In the genomic region with DNA sequence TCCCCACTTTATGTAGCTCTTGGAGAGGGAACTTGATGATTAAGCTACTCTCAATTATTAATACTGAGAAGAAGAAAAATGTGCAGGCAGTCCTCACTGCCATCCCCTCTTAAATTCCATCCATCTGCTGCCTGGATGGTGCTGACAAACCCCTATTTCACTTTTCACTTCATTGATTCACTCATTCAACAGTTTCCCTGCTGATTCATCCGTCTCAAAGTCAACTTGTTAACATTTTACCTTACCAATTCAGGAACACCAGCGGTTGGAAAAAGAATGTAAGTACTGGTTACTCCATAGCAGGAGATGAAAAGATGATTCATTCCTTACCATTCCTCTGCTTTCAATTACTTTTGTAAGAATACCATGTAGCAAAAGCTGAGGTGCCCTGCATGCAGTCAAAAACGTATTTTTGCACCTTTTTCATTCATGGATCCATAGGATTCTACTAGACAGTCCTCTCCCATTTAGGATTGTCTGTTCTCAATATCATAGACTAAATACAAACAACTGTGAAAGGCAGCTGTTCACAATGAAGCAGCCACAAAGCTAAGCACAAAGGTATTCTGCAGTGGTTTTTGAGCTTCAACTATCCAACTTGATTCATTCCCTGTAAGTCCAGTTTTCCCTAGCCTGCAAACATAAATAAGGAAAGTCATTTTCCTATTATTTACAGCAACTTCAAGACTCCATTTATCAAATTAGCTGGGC, we compare ENCODE assay signal across 12 cellular contexts.
DNase-seq lines count a peak whose midpoint lies in the region; ATAC-seq and TF ChIP-seq lines count a peak whose summit lies in the region.
"Had no signal": no experiment of that assay in that cellular context is flagged by ENCODE, and none has a peak within 500 bp of the region (broad histone marks: within the 10 kb centered on the region; RNA-seq: fewer than 3 reads in every experiment).

No MANE protein-coding gene starts in this region.

- H3K9me3 Mint-ChIP-seq in nephron, result no peaks in the 10 kb centered on the region
- H3K9me3 Mint-ChIP-seq: nephron progenitor cell had no signal

- DNase-seq in Caki2 (ENCODE audit: low read depth) (peak; percentile 73), M059J (ENCODE audit: low read depth) (peak; percentile 93), dedifferentiated amniotic fluid mesenchymal stem cell (ENCODE audit: extremely low spot score) (peak; percentile 69), NCI-H1092 treated with DMSO at 0.1 percent for 48 hours (lab: John Stamatoyannopoulos, UW) (no peak), NCI-H774 (lab: John Stamatoyannopoulos, UW) (no peak), T-helper 1 cell (no peak)
- DNase-seq: NCI-H1092; NCI-H69; nephron progenitor cell; stimulated activated CD8-positive, alpha-beta memory T cell treated with anti-CD3 and anti-CD28 coated beads, Interleukin-4, amount 100 ng/mL, for 48 hours had no signal

- no peak for ATAC-seq in HG03469 (IDR thresholded peaks at IDR 0.05; ENCODE audit: unreplicated experiment)

- no peak for TF ChIP-seq CTCF in nephron (IDR thresholded peaks at IDR 0.05; ENCODE audit: unreplicated experiment in 3 of 3)

- H3K36me3 Mint-ChIP-seq in nephron (ENCODE audit: low read depth), result no peaks in the 10 kb centered on the region

- no peak overlapping the region for H3K4me3 Mint-ChIP-seq in nephron
- H3K4me3 Mint-ChIP-seq: nephron progenitor cell had no signal

- peak overlapping the region; percentile 6 to 70 (median 70) for H3K27ac Mint-ChIP-seq in nephron

- in situ Hi-C loops in Caki2 (cut with HindIII; ENCODE audit: low pct_unique_long_range_greater_than_20kb, low sequenced_read_pairs), result no loop called here

- no peaks in the 10 kb centered on the region for H3K27me3 Mint-ChIP-seq in nephron (ENCODE audit: low read depth)

- H3K4me1 Mint-ChIP-seq in nephron, result peaks cover 40% of the 10 kb centered on the region

Comparison
In these comparisons a context has a peak if more than half of its experiments do, and no peak if none do; other contexts are left out.
1. DNase-seq: peak in Caki2 (single experiment), M059J (single experiment) and dedifferentiated amniotic fluid mesenchymal stem cell (single experiment); none in NCI-H1092 treated with DMSO at 0.1 percent for 48 hours (single experiment), NCI-H774 (single experiment) and T-helper 1 cell (0 of 5).